In the genomic region with DNA sequence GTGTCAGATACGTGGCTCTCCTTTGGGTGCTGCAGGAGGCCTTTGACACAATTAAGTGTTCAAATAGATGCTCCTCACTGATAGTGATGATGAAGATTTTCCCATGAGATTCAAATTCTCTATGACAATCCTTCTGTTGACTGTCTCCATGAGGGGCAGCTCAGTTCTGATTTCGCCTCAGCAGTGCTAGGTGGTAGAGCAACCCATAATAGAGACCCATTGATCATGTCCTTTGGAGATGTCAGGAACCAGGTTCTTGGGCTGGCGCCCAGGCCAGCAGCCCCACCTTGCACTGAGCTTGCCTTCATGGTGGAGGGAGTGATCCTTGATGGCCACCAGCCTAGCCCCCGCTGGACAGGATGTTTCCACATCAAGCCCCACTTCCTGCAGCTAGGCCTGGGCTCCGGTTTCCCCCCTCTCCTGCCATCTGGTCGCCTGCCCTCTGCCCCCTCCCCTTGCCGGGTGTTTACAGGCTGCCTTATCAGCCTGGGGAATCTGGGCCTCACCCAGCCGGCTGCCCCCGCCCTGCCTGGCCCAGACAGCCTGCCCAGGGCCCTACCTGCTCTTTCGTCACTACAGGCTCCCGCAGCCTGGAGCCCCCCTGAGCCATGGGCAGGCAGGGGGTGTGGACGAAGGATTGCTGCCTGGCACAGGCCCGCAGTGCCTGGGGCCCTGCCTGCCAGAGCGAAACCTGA, we compare ENCODE assay signal across 10 cellular contexts. TPM values are rescaled to one million over a fixed set of nuclear protein-coding genes. Genes with fewer than 3 reads are reported as not detected.
DNase-seq lines count a peak whose midpoint lies in the region; ATAC-seq and TF ChIP-seq lines count a peak whose summit lies in the region.
"Had no signal": no experiment of that assay in that cellular context is flagged by ENCODE, and none has a peak within 500 bp of the region (broad histone marks: within the 10 kb centered on the region; RNA-seq: fewer than 3 reads in every experiment).

No MANE protein-coding gene starts in this region.

- no peaks in the 10 kb centered on the region for H3K36me3 ChIP-seq in body of pancreas (replicated peaks in 1 of 2; ENCODE audit: insufficient read depth in 1 of 2, low read depth in 2 of 2)
- no peaks in the 10 kb centered on the region for H3K36me3 ChIP-seq in neural progenitor cell

- H3K4me3 Mint-ChIP-seq in naive B cell (no peak overlapping the region), neural progenitor cell (no peak overlapping the region)

- no peak overlapping the region for H2AFZ ChIP-seq in neural progenitor cell (replicated peaks)

- TF ChIP-seq POLR2A in body of pancreas (IDR thresholded peaks at IDR 0.05), result no peak

- no peak overlapping the region for H3K4me2 ChIP-seq in neural progenitor cell

- H3K4me1 ChIP-seq in body of pancreas, result no peaks in the 10 kb centered on the region
- no peaks in the 10 kb centered on the region for H3K4me1 ChIP-seq in neural progenitor cell

- H3K27me3 Mint-ChIP-seq in naive B cell, result no peaks in the 10 kb centered on the region
- peaks cover 7% of the 10 kb centered on the region for H3K27me3 Mint-ChIP-seq in neural progenitor cell (ENCODE audit: insufficient read depth, low read depth)
- H3K27me3 Mint-ChIP-seq: activated B cell treated with CpG ODN at 0.5 μM for 24 hours had no signal

- H3K9ac ChIP-seq in neural progenitor cell, result no peak overlapping the region

- intact Hi-C loops in body of pancreas (cut with DNase I), result no loop called here
- intact Hi-C loops in head of caudate nucleus (cut with DNase I), result no loop called here

- ATAC-seq in body of pancreas (peak; percentile 50), naive B cell (ENCODE audit: low read depth in 2 of 2) (peak; percentile 14 to 21)

- no peaks in the 10 kb centered on the region for H3F3A ChIP-seq in neural progenitor cell (ENCODE audit: low read depth)

- no peaks in the 10 kb centered on the region for H3K27me3 ChIP-seq in body of pancreas
- H3K27me3 ChIP-seq in neural progenitor cell, result no peaks in the 10 kb centered on the region

- H3K4me1 Mint-ChIP-seq in naive B cell (peaks cover 24 to 66% (median 48%) of the 10 kb centered on the region in 3 donors), neural progenitor cell (no peaks in the 10 kb centered on the region)

- H3K79me2 ChIP-seq in neural progenitor cell (ENCODE audit: low read depth), result no peaks in the 10 kb centered on the region

- H3K27ac Mint-ChIP-seq in naive B cell (peak overlapping the region in 5 of 6 donors; percentile 13 to 67 (median 27)), neural progenitor cell (no peak overlapping the region)
- H3K27ac Mint-ChIP-seq: activated B cell treated with CpG ODN at 0.5 μM for 24 hours had no signal

- H3K27ac ChIP-seq in body of pancreas (peak overlapping the region in 2 of 4 donors; percentile 25 to 32), neural progenitor cell (no peak overlapping the region)

- no peaks in the 10 kb centered on the region for H3K36me3 Mint-ChIP-seq in naive B cell
- H3K36me3 Mint-ChIP-seq in neural progenitor cell, result peaks cover 2% of the 10 kb centered on the region

- WGBS in body of pancreas, 2 donors, result 49 to 92% methylated on average over 2 to 13 of the region's 14 CpGs

- TF ChIP-seq CTCF in body of pancreas (IDR thresholded peaks at IDR 0.05) (no peak), neural progenitor cell (IDR thresholded peaks at IDR 0.05) (no peak)

- H3K4me3 ChIP-seq in body of pancreas (no peak overlapping the region), neural progenitor cell (no peak overlapping the region)

- H3K9me3 ChIP-seq in body of pancreas, result no peaks in the 10 kb centered on the region
- no peaks in the 10 kb centered on the region for H3K9me3 ChIP-seq in neural progenitor cell (ENCODE audit: low read depth)

- H3K9me3 Mint-ChIP-seq in naive B cell (no peaks in the 10 kb centered on the region), neural progenitor cell (no peaks in the 10 kb centered on the region)
- H3K9me3 Mint-ChIP-seq: activated B cell treated with CpG ODN at 0.5 μM for 24 hours had no signal

- H4K20me1 ChIP-seq in neural progenitor cell (ENCODE audit: low read depth), result no peaks in the 10 kb centered on the region

- DNase-seq in DMS 273 treated with DMSO at 0.1 percent for 48 hours (lab: John Stamatoyannopoulos, UW) (peak; percentile 53), NCI-H69 (lab: John Stamatoyannopoulos, UW) (peak; percentile 58), body of pancreas (no peak), naive B cell (no peak), head of caudate nucleus (no peak), cerebellar cortex (ENCODE audit: low spot score) (no peak), putamen (ENCODE audit: low spot score) (no peak), neural progenitor cell (ENCODE audit: low spot score) (no peak)
- DNase-seq: activated B cell treated with CpG ODN at 0.5 μM for 24 hours, Kasumi-1 had no signal

RNA-seq across cellular contexts. Expression of gene ELF4, which starts 12.6 kb away (rescaled TPM):
- 1 to 10 TPM; 1.6 to 3.6 TPM for total RNA-seq in body of pancreas
- polyA plus RNA-seq in naive B cell (ENCODE audit: low read depth in 6 of 6), result 10 to 100 TPM in 2 of 6 donors, 1 to 10 TPM in 4; 8.7 to 15.4 (median 9.7) TPM
- 0.12 TPM in 1 of 2 replicates, not detected in the other for total RNA-seq in neural progenitor cell (ENCODE audit: low replicate concordance)

Comparison
In these comparisons a context has a peak if more than half of its experiments do, and no peak if none do; other contexts are left out.
1. DNase-seq: peak in DMS 273 treated with DMSO at 0.1 percent for 48 hours (single experiment) and NCI-H69 (single experiment); none in body of pancreas (0 of 4), naive B cell (single experiment), head of caudate nucleus (0 of 42), cerebellar cortex (single experiment), putamen (single experiment) and neural progenitor cell (single experiment).